ENCODE assay signal across 1 cellular context in the genomic region with DNA sequence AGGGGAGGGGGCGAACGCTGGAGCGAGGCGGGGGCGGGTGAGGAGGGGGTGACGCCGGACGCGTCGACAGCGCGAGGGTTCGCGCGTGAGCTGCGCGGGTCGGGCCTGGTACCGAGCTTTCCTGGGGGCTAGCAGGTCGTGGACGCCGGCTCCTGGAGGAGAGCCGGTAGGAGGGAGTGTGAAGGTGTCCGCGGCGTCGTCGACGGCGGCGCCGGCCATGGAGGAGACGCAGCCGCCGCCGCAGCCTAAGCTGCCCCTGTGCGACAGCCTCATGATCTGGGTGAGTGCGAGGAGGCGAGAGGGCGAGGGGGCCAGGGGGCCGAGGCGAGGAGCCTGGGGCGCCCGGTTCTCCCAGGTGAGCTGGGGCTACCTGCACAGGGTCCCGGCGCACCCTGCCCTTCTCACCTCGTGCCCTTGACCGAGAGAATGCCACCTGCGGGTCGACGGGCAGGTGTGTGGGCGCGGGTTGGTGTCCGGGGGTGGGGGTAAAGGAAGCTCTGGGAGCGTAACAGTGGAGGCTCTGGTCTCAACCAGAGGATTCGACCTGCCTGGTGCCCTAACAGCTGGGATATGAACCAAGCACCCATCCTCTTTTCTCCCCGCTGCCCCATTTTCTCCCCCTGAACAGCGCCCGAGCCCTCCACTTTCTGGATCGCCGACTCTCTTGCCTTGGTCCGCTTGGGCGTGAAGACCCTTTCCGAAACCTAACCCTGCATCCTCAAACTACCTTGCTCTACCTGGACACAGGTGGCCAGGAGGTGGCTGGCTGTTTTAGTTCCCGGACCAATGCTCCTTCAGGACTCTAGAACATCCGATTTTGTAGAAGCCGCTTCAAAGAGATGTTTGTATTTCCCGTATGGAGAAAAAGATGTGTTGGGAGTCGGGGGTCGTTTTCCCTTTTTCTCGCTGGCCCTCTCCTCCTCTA.
TF ChIP-seq lines count a peak whose summit lies in the region.

HOOK1 (plus strand) TSS at position 49 of the 925 bp plus-strand sequence; CDS start at position 218, 169 bp downstream.

TF ChIP-seq in HepG2, 621 proteins besides CTCF, POLR2A, EP300 and RAD21 (continued from another document):
- TF ChIP-seq TRAFD1 (CRISPR knock-in tag; IDR thresholded peaks at IDR 0.05; ENCODE audit: borderline replicate concordance) (no peak), IRX3 (CRISPR knock-in tag; IDR thresholded peaks at IDR 0.05; ENCODE audit: borderline replicate concordance, low read depth) (no peak), SAFB2 (CRISPR knock-in tag; IDR thresholded peaks at IDR 0.05; ENCODE audit: borderline replicate concordance, low read depth) (no peak; the same call in 1 of the 2 replicates), ZNF234 (CRISPR knock-in tag; conservative IDR thresholded peaks at IDR 0.05) (no peak; the same call in 1 of the 2 replicates), MED1 (CRISPR knock-in tag; IDR thresholded peaks at IDR 0.05) (no peak; the same call in 1 of the 2 replicates), FOXA3 (CRISPR knock-in tag; IDR thresholded peaks at IDR 0.05) (no peak), STAT6 (CRISPR knock-in tag; IDR thresholded peaks at IDR 0.05; ENCODE audit: borderline replicate concordance) (no peak), ZNF296 (CRISPR knock-in tag; conservative IDR thresholded peaks at IDR 0.05) (no peak), ZNF44 (CRISPR knock-in tag; IDR thresholded peaks at IDR 0.05) (0 out of 2 replicates have a peak, but pooled peaks have one; percentile 48), ISL2 (CRISPR knock-in tag; IDR thresholded peaks at IDR 0.05) (no peak; the same call in 1 of the 2 replicates), NFKB2 (CRISPR knock-in tag; IDR thresholded peaks at IDR 0.05; ENCODE audit: borderline replicate concordance) (peak; percentile 85; the same call in 1 of the 2 replicates), ZSCAN29 (CRISPR knock-in tag; conservative IDR thresholded peaks at IDR 0.05) (no peak), CCDC6 (CRISPR knock-in tag; IDR thresholded peaks at IDR 0.05) (no peak), JUN (CRISPR knock-in tag; IDR thresholded peaks at IDR 0.05) (no peak), NFATC3 (CRISPR knock-in tag; IDR thresholded peaks at IDR 0.05) (0 out of 2 replicates have a peak, but pooled peaks have one; percentile 82), ATF7-NPFF (CRISPR knock-in tag; IDR thresholded peaks at IDR 0.05; ENCODE audit: low read depth) (peak; percentile 77), GABPA (IDR thresholded peaks at IDR 0.05; ENCODE audit: low read depth, low read length) (no peak; the same call in 1 of the 2 replicates), GABPA (CRISPR knock-in tag; IDR thresholded peaks at IDR 0.05; ENCODE audit: low read depth) (no peak), ZFP62 (CRISPR knock-in tag; IDR thresholded peaks at IDR 0.05) (no peak), ZNF644 (CRISPR knock-in tag; IDR thresholded peaks at IDR 0.05; ENCODE audit: low read depth) (no peak), CREBL2 (CRISPR knock-in tag; IDR thresholded peaks at IDR 0.05; ENCODE audit: borderline replicate concordance) (peak; percentile 89; the same call in 1 of the 2 replicates), ZNF747 (CRISPR knock-in tag; IDR thresholded peaks at IDR 0.05; ENCODE audit: borderline replicate concordance) (0 out of 2 replicates have a peak, but pooled peaks have one; percentile 17), ZNF224 (CRISPR knock-in tag; IDR thresholded peaks at IDR 0.05) (no peak; the same call in 1 of the 2 replicates), ZNF703 (CRISPR knock-in tag; IDR thresholded peaks at IDR 0.05; ENCODE audit: borderline replicate concordance) (no peak), GTF3A (CRISPR knock-in tag; conservative IDR thresholded peaks at IDR 0.05) (no peak), SIX4 (CRISPR knock-in tag; IDR thresholded peaks at IDR 0.05) (no peak), AHDC1 (CRISPR knock-in tag; IDR thresholded peaks at IDR 0.05; ENCODE audit: borderline replicate concordance) (no peak), MTF1 (CRISPR knock-in tag; IDR thresholded peaks at IDR 0.05) (0 out of 2 replicates have a peak, but pooled peaks have one; percentile 44), ZNF713 (CRISPR knock-in tag; IDR thresholded peaks at IDR 0.05) (no peak), ZGPAT (CRISPR knock-in tag; IDR thresholded peaks at IDR 0.05) (peak; percentile 49; the same call in 1 of the 2 replicates), ZBTB33 (CRISPR knock-in tag; IDR thresholded peaks at IDR 0.05) (no peak), EHMT2 (IDR thresholded peaks at IDR 0.05; ENCODE audit: borderline replicate concordance, low read depth, low read length) (no peak), SKI (IDR thresholded peaks at IDR 0.05; ENCODE audit: partially characterized antibody) (no peak), ADNP (CRISPR knock-in tag; IDR thresholded peaks at IDR 0.05) (no peak)
- TF ChIP-seq, protein P1, sequence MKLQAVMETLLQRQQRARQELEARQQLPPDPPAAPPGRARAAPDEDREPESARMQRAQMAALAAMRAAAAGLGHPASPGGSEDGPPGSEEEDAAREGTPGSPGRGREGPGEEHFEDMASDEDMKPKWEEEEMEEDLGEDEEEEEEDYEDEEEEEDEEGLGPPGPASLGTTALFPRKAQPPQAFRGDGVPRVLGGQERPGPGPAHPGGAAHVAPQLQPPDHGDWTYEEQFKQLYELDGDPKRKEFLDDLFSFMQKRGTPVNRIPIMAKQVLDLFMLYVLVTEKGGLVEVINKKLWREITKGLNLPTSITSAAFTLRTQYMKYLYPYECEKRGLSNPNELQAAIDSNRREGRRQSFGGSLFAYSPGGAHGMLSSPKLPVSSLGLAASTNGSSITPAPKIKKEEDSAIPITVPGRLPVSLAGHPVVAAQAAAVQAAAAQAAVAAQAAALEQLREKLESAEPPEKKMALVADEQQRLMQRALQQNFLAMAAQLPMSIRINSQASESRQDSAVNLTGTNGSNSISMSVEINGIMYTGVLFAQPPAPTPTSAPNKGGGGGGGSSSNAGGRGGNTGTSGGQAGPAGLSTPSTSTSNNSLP (IDR thresholded peaks at IDR 0.05; ENCODE audit: low read depth, low read length): no peak
- TF ChIP-seq, protein P2, sequence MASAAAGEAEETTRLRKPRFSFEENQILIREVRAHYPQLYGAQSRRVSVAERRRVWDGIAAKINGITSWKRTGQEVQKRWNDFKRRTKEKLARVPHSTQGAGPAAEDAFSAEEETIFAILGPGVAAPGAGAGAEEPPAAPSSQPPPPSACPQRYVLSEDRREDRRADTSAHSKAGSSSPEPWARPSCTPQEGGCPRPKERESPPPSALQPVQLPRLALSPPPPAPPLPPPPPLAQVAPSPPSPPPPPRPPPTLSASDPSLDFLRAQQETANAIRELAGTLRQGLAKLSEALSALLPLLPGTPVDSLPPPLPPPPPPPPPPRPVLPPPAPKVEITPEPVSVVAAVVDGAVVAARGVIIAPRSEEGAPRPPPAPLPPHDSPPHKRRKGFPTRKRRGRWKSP (CRISPR knock-in tag; IDR thresholded peaks at IDR 0.05): no peak
- TF ChIP-seq, protein P3, sequence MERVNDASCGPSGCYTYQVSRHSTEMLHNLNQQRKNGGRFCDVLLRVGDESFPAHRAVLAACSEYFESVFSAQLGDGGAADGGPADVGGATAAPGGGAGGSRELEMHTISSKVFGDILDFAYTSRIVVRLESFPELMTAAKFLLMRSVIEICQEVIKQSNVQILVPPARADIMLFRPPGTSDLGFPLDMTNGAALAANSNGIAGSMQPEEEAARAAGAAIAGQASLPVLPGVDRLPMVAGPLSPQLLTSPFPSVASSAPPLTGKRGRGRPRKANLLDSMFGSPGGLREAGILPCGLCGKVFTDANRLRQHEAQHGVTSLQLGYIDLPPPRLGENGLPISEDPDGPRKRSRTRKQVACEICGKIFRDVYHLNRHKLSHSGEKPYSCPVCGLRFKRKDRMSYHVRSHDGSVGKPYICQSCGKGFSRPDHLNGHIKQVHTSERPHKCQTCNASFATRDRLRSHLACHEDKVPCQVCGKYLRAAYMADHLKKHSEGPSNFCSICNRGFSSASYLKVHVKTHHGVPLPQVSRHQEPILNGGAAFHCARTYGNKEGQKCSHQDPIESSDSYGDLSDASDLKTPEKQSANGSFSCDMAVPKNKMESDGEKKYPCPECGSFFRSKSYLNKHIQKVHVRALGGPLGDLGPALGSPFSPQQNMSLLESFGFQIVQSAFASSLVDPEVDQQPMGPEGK (CRISPR knock-in tag; IDR thresholded peaks at IDR 0.05): no peak
